Comparison of ENCODE assay signal across 8 cellular contexts in genomic region chr22:37659897-37660708, GRCh38. TPM values are rescaled to one million over a fixed set of nuclear protein-coding genes. Genes with fewer than 3 reads are reported as not detected.
DNase-seq lines count a peak whose midpoint lies in the region; ATAC-seq, FAIRE-seq and TF ChIP-seq lines count a peak whose summit lies in the region.

No MANE protein-coding gene starts in this region.

- TF ChIP-seq POLR2A in transverse colon (IDR thresholded peaks at IDR 0.05): no peak

- DNase-seq in cardiac muscle cell (ENCODE audit: low read depth in 1 of 2, low spot score in 1 of 2) (no peak), Right ventricle myocardium superior (no peak), kidney epithelial cell (ENCODE audit: low read depth) (no peak), transverse colon (peak; percentile 46), D721Med (ENCODE audit: insufficient read length, low spot score) (no peak)
- DNase-seq in activated T-helper 2 cell treated with anti-CD3 and anti-CD28 coated beads, Interferon-gamma antibody, Interleukin-2, Interleukin-4, amounts not matched to agents 10 μg/mL and 5 μg/mL and 100 μg/mL, durations not matched to agents 14 hours and 24 hours and 36 hours (ENCODE audit: low spot score): no peak
- DNase-seq in activated CD8-positive, alpha-beta memory T cell treated with anti-CD3 and anti-CD28 coated beads, Interleukin-2, amount 50 U/mL, for 4 hours: no peak

- no peak for FAIRE-seq in D721Med (lab: Jason Lieb, UNC)

- WGBS in transverse colon (ENCODE audit: low coverage in 1 of 2), 2 donors: 50% methylated on average over 14 of the region's 14 CpGs; no CpG with 5 or more reads in 1 of the 2 donors

- H3K27ac Mint-ChIP-seq in activated T-helper 2 cell treated with anti-CD3 and anti-CD28 coated beads, Interferon-gamma antibody, Interleukin-2, Interleukin-4, amounts not matched to agents 10 μg/mL and 5 μg/mL and 100 μg/mL, durations not matched to agents 14 hours and 24 hours and 36 hours: peak overlapping the region; percentile 47

- H3K36me3 Mint-ChIP-seq in activated T-helper 2 cell treated with anti-CD3 and anti-CD28 coated beads, Interferon-gamma antibody, Interleukin-2, Interleukin-4, amounts not matched to agents 10 μg/mL and 5 μg/mL and 100 μg/mL, durations not matched to agents 14 hours and 24 hours and 36 hours (ENCODE audit: low read depth): peaks cover 15% of the 10 kb centered on the region

- intact Hi-C loops in Right ventricle myocardium superior (cut with DNase I): no loop called here
- intact Hi-C loops in activated T-helper 2 cell treated with anti-CD3 and anti-CD28 coated beads, Interferon-gamma antibody, Interleukin-2, Interleukin-4, amounts not matched to agents 10 μg/mL and 5 μg/mL and 100 μg/mL, durations not matched to agents 14 hours and 24 hours and 36 hours (cut with micrococcal nuclease): loop anchor here (2.0 kb wide), 1 partner anchor 21 kb away; the partner anchor contains the start of gene SH3BP1
- intact Hi-C loops in transverse colon (cut with DNase I; ENCODE audit: low total_unique reads): no loop called here

- H3K9me3 ChIP-seq in cardiac muscle cell (ENCODE audit: low read depth) (no peaks in the 10 kb centered on the region), transverse colon (no peaks in the 10 kb centered on the region)

- TF ChIP-seq EP300 in transverse colon (IDR thresholded peaks at IDR 0.05; ENCODE audit: low read depth): no peak

- H3K27ac ChIP-seq in cardiac muscle cell (peak overlapping the region; percentile 78), transverse colon (peak overlapping the region; percentile 87 to 93 (median 90))

- no peaks in the 10 kb centered on the region for H3K9me3 Mint-ChIP-seq in activated T-helper 2 cell treated with anti-CD3 and anti-CD28 coated beads, Interferon-gamma antibody, Interleukin-2, Interleukin-4, amounts not matched to agents 10 μg/mL and 5 μg/mL and 100 μg/mL, durations not matched to agents 14 hours and 24 hours and 36 hours

- H3K4me1 ChIP-seq in cardiac muscle cell (ENCODE audit: low read depth) (peaks cover 14% of the 10 kb centered on the region), transverse colon (peaks cover 24 to 72% (median 51%) of the 10 kb centered on the region in 4 donors)

- H3K27me3 ChIP-seq in cardiac muscle cell (no peaks in the 10 kb centered on the region), kidney epithelial cell (ENCODE audit: control insufficient read depth, insufficient read depth, low read length) (no peaks in the 10 kb centered on the region), transverse colon (no peaks in the 10 kb centered on the region)

- TF ChIP-seq CTCF in cardiac muscle cell (IDR thresholded peaks at IDR 0.05; ENCODE audit: low read depth, low read length) (no peak), kidney epithelial cell (IDR thresholded peaks at IDR 0.05; ENCODE audit: insufficient read depth, low read length, poor library complexity, severe bottlenecking) (no peak), transverse colon (IDR thresholded peaks at IDR 0.05) (no peak), D721Med (IDR thresholded peaks at IDR 0.05; ENCODE audit: insufficient read depth, missing control alignments) (no peak)

- ATAC-seq in Right ventricle myocardium superior (ENCODE audit: poor library complexity) (no peak), HG03460 (IDR thresholded peaks at IDR 0.05; ENCODE audit: unreplicated experiment) (no peak)

- peak overlapping the region; percentile 87 for H3K4me3 Mint-ChIP-seq in activated T-helper 2 cell treated with anti-CD3 and anti-CD28 coated beads, Interferon-gamma antibody, Interleukin-2, Interleukin-4, amounts not matched to agents 10 μg/mL and 5 μg/mL and 100 μg/mL, durations not matched to agents 14 hours and 24 hours and 36 hours (ENCODE audit: low read depth)

- peaks cover 29% of the 10 kb centered on the region for H3K4me1 Mint-ChIP-seq in activated T-helper 2 cell treated with anti-CD3 and anti-CD28 coated beads, Interferon-gamma antibody, Interleukin-2, Interleukin-4, amounts not matched to agents 10 μg/mL and 5 μg/mL and 100 μg/mL, durations not matched to agents 14 hours and 24 hours and 36 hours (ENCODE audit: low read depth)

- peak overlapping the region; percentile 92 for H3K4me3 ChIP-seq in cardiac muscle cell
- peak overlapping the region; percentile 73 for H3K4me3 ChIP-seq in kidney epithelial cell (ENCODE audit: low read depth, low read length)
- H3K4me3 ChIP-seq in transverse colon: peak overlapping the region in 3 of 4 donors; percentile 67 to 78 (median 71)

- no peaks in the 10 kb centered on the region for H3K27me3 Mint-ChIP-seq in activated T-helper 2 cell treated with anti-CD3 and anti-CD28 coated beads, Interferon-gamma antibody, Interleukin-2, Interleukin-4, amounts not matched to agents 10 μg/mL and 5 μg/mL and 100 μg/mL, durations not matched to agents 14 hours and 24 hours and 36 hours (ENCODE audit: low read depth)

- H3K36me3 ChIP-seq in cardiac muscle cell: no peaks in the 10 kb centered on the region
- H3K36me3 ChIP-seq in kidney epithelial cell (ENCODE audit: control insufficient read depth, insufficient read depth, low read length): no peaks in the 10 kb centered on the region
- no peaks in the 10 kb centered on the region for H3K36me3 ChIP-seq in transverse colon

- in situ Hi-C loops in transverse colon (cut with MboI; ENCODE audit: low pct_ligation_motif_present in 1 of 4, low pct_unique_long_range_greater_than_20kb in 1 of 4, low sequenced_read_pairs in 3 of 4): no loop called here

RNA-seq across cellular contexts. Expression of gene PDXP, which starts 1.6 kb away (rescaled TPM):
- total RNA-seq in cardiac muscle cell (48.5 and 62.5 TPM in 2 replicates), Right ventricle myocardium superior (17.6 TPM), kidney epithelial cell (13.3 and 14.3 TPM in 2 replicates), transverse colon (100 to 1,000 TPM in 1 of 4 donors, 10 to 100 TPM in 3; 28.9 to 126 (median 50.7) TPM)
- polyA plus RNA-seq in cardiac muscle cell: 88.0 and 117 TPM in 2 replicates
- total RNA-seq in activated T-helper 2 cell treated with anti-CD3 and anti-CD28 coated beads, Interferon-gamma antibody, Interleukin-2, Interleukin-4, amounts not matched to agents 10 μg/mL and 5 μg/mL and 100 μg/mL, durations not matched to agents 14 hours and 24 hours and 36 hours: 40.1 and 41.9 TPM in 2 replicates

RNA-seq across cellular contexts. Expression of gene LGALS1, which starts 15.3 kb away (rescaled TPM):
- 6.6 and 24.5 TPM in 2 replicates for total RNA-seq in cardiac muscle cell
- 8.1 and 37.3 TPM in 2 replicates for polyA plus RNA-seq in cardiac muscle cell
- 1,068 TPM for total RNA-seq in Right ventricle myocardium superior
- 892 and 921 TPM in 2 replicates for total RNA-seq in activated T-helper 2 cell treated with anti-CD3 and anti-CD28 coated beads, Interferon-gamma antibody, Interleukin-2, Interleukin-4, amounts not matched to agents 10 μg/mL and 5 μg/mL and 100 μg/mL, durations not matched to agents 14 hours and 24 hours and 36 hours
- total RNA-seq in kidney epithelial cell: 500 and 806 TPM in 2 replicates
- 100 to 1,000 TPM; 196 to 558 (median 224) TPM for total RNA-seq in transverse colon

RNA-seq across cellular contexts. Expression of gene SH3BP1, which starts 20.6 kb away (rescaled TPM):
- total RNA-seq in cardiac muscle cell (24.3 and 51.9 TPM in 2 replicates), Right ventricle myocardium superior (1.9 TPM), kidney epithelial cell (5.0 and 10.4 TPM in 2 replicates), transverse colon (100 to 1,000 TPM in 2 of 4 donors, 10 to 100 TPM in 2; 53.1 to 158 (median 84.7) TPM)
- 15.0 and 20.7 TPM in 2 replicates for polyA plus RNA-seq in cardiac muscle cell
- total RNA-seq in activated T-helper 2 cell treated with anti-CD3 and anti-CD28 coated beads, Interferon-gamma antibody, Interleukin-2, Interleukin-4, amounts not matched to agents 10 μg/mL and 5 μg/mL and 100 μg/mL, durations not matched to agents 14 hours and 24 hours and 36 hours: 117 and 122 TPM in 2 replicates

RNA-seq across cellular contexts. Expression of gene NOL12, which starts 26.0 kb away (rescaled TPM):
- 36.0 and 38.3 TPM in 2 replicates for total RNA-seq in cardiac muscle cell
- 21.9 and 34.2 TPM in 2 replicates for polyA plus RNA-seq in cardiac muscle cell
- total RNA-seq in Right ventricle myocardium superior: 14.3 TPM
- 55.4 and 60.6 TPM in 2 replicates for total RNA-seq in activated T-helper 2 cell treated with anti-CD3 and anti-CD28 coated beads, Interferon-gamma antibody, Interleukin-2, Interleukin-4, amounts not matched to agents 10 μg/mL and 5 μg/mL and 100 μg/mL, durations not matched to agents 14 hours and 24 hours and 36 hours
- 46.2 and 59.0 TPM in 2 replicates for total RNA-seq in kidney epithelial cell
- 100 to 1,000 TPM in 1 of 4 donors, 10 to 100 TPM in 3; 44.1 to 143 (median 57.2) TPM for total RNA-seq in transverse colon

RNA-seq across cellular contexts. Expression of gene TRIOBP, which starts 36.7 kb away (rescaled TPM):
- total RNA-seq in cardiac muscle cell (160 and 202 TPM in 2 replicates), Right ventricle myocardium superior (78.6 TPM), kidney epithelial cell (62.8 and 68.9 TPM in 2 replicates), transverse colon (100 to 1,000 TPM; 121 to 265 (median 129) TPM)
- polyA plus RNA-seq in cardiac muscle cell: 150 and 191 TPM in 2 replicates
- 37.2 and 43.3 TPM in 2 replicates for total RNA-seq in activated T-helper 2 cell treated with anti-CD3 and anti-CD28 coated beads, Interferon-gamma antibody, Interleukin-2, Interleukin-4, amounts not matched to agents 10 μg/mL and 5 μg/mL and 100 μg/mL, durations not matched to agents 14 hours and 24 hours and 36 hours
